Comparison of ENCODE assay signal across 1 cellular context in genomic region chr6:106569444-106569843, GRCh38.
TF ChIP-seq lines count a peak whose summit lies in the region.

No MANE protein-coding gene starts in this region.

TF ChIP-seq in endothelial cell of umbilical vein, 7 proteins besides CTCF, POLR2A, EP300 and RAD21 (continued from another document):
- TF ChIP-seq EZH2 (IDR thresholded peaks at IDR 0.05; ENCODE audit: borderline replicate concordance, low read depth, low read length, severe bottlenecking) (no peak), MAX (IDR thresholded peaks at IDR 0.05; ENCODE audit: insufficient read depth, insufficient read length) (no peak), JUN (IDR thresholded peaks at IDR 0.05; ENCODE audit: borderline replicate concordance, insufficient read depth, insufficient read length, low read depth) (no peak), POLR2AphosphoS5 (IDR thresholded peaks at IDR 0.05; ENCODE audit: insufficient read depth, low read depth, low read length) (no peak)
